In genomic region chr9:105293408-105293807, GRCh38 we compare ENCODE assay signal across 1 cellular context.
TF ChIP-seq lines count a peak whose summit lies in the region.

No MANE protein-coding gene starts in this region.

TF ChIP-seq in GM23338, 12 proteins besides CTCF, POLR2A, EP300 and RAD21 (continued from another document):
- TF ChIP-seq ZNF462 (CRISPR knock-in tag; IDR thresholded peaks at IDR 0.05): no peak
- TF ChIP-seq ZNF114 (CRISPR knock-in tag; IDR thresholded peaks at IDR 0.05): no peak
- TF ChIP-seq ZNF331 (CRISPR knock-in tag; IDR thresholded peaks at IDR 0.05; ENCODE audit: low read depth): no peak
- TF ChIP-seq JUNB (IDR thresholded peaks at IDR 0.05; ENCODE audit: unreplicated experiment): no peak
- TF ChIP-seq ETS1 (IDR thresholded peaks at IDR 0.05): no peak
- no peak for TF ChIP-seq REST (IDR thresholded peaks at IDR 0.05; ENCODE audit: unreplicated experiment)
- no peak for TF ChIP-seq EZH2 (IDR thresholded peaks at IDR 0.05; ENCODE audit: low read depth, unreplicated experiment)
- no peak for TF ChIP-seq POLR2AphosphoS5 (IDR thresholded peaks at IDR 0.05; ENCODE audit: low read depth)
- TF ChIP-seq CREB1 (CRISPR knock-in tag; IDR thresholded peaks at IDR 0.05; ENCODE audit: low read depth): no peak
